In the genomic region with DNA sequence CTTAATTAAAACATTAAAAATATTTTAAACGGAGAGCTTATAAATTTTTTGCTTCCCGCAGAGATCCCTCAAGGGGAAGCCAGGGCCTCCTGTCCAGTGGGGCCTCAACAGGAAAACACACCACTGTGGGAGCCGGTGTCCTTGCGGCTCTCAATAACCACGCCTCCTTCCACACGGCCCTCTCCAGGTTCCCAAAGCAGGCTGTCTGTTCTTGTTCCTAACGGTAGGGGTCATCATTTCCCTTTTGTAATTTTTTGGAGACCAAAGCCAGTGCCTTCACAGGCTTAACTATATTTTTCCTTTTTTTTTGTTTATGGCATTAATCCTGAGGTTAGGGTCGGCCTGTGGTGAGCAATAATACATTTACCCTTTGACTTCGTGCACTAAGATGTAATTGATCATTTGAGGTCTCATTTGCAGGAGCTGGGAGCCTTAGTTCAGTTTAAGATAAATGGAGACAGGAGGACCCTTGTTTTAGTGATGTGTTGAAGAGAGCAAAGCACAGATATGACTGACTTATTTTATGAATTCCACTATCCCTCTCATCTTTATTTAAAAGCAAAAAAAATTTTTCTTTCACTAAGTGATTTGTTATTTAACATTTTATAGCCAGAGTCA, we compare ENCODE assay signal across 8 cellular contexts.
DNase-seq lines count a peak whose midpoint lies in the region; ATAC-seq and TF ChIP-seq lines count a peak whose summit lies in the region.

No MANE protein-coding gene starts in this region.

- H3K4me1 Mint-ChIP-seq in Calu3 (ENCODE audit: low read depth, unreplicated experiment) = no peaks in the 10 kb centered on the region
- peaks cover 6% of the 10 kb centered on the region for H3K4me1 Mint-ChIP-seq in activated T-helper 1 cell treated with anti-CD3 and anti-CD28 coated beads, Interleukin-12 subunit alpha, Interleukin-12 subunit beta, Interleukin-2, Interleukin-4 antibody, amounts not matched to agents 30 ng/mL and 10 ng/mL and 1 ng/mL, durations not matched to agents 14 hours and 24 hours and 36 hours (ENCODE audit: low read depth)

- no peaks in the 10 kb centered on the region for H3K9me3 ChIP-seq in prostate gland

- H3K27ac ChIP-seq in prostate gland = no peak overlapping the region

- CTCF ChIA-PET in Calu3 (lab: Charles Lee) = interaction anchor here (0.6 to 0.9 kb wide), 3 partner anchors 661 to 1270 kb away, joined by 3 to 4 read pairs (median 3); no protein-coding TSS in a partner anchor

- no peaks in the 10 kb centered on the region for H3K36me3 Mint-ChIP-seq in Calu3 (ENCODE audit: insufficient read depth, unreplicated experiment)
- H3K36me3 Mint-ChIP-seq in activated T-helper 1 cell treated with anti-CD3 and anti-CD28 coated beads, Interleukin-12 subunit alpha, Interleukin-12 subunit beta, Interleukin-2, Interleukin-4 antibody, amounts not matched to agents 30 ng/mL and 10 ng/mL and 1 ng/mL, durations not matched to agents 14 hours and 24 hours and 36 hours (ENCODE audit: low read depth) = no peaks in the 10 kb centered on the region

- under 1% methylated on average over 9 of the region's 9 CpGs for WGBS in prostate gland

- H3K27me3 ChIP-seq in prostate gland (replicated peaks; ENCODE audit: insufficient read depth) = no peaks in the 10 kb centered on the region

- no TSS peak for BruUV-seq in Calu3 (replicated peaks; lab: Mats Ljungman, UMichigan)

- peak; percentile 60 for ATAC-seq in GM19324 (IDR thresholded peaks at IDR 0.05; ENCODE audit: low FRiP score, unreplicated experiment)
- ATAC-seq in HG03469 (IDR thresholded peaks at IDR 0.05; ENCODE audit: unreplicated experiment) = peak; percentile 58
- ATAC-seq in HG03097 (IDR thresholded peaks at IDR 0.05; ENCODE audit: low FRiP score, unreplicated experiment) = no peak

- H3K4me1 ChIP-seq in prostate gland (replicated peaks) = no peaks in the 10 kb centered on the region

- no peaks in the 10 kb centered on the region for H3K36me3 ChIP-seq in prostate gland

- no peak for TF ChIP-seq POLR2A in prostate gland (IDR thresholded peaks at IDR 0.05)

- no peak overlapping the region for H3K27ac Mint-ChIP-seq in Calu3 (ENCODE audit: unreplicated experiment)
- H3K27ac Mint-ChIP-seq in activated T-helper 1 cell treated with anti-CD3 and anti-CD28 coated beads, Interleukin-12 subunit alpha, Interleukin-12 subunit beta, Interleukin-2, Interleukin-4 antibody, amounts not matched to agents 30 ng/mL and 10 ng/mL and 1 ng/mL, durations not matched to agents 14 hours and 24 hours and 36 hours = no peak overlapping the region

- intact Hi-C loops in Calu3 (cut with micrococcal nuclease; ENCODE audit: unreplicated experiment) (loop anchor here (1.0 to 10.0 kb wide), 4 partner anchors 147 to 664 kb away; no protein-coding TSS in a partner anchor), prostate gland (cut with DNase I) (loop anchor here (2.0 kb wide), 1 partner anchor 663 kb away; no protein-coding TSS in a partner anchor)
- intact Hi-C loops in activated T-helper 1 cell treated with anti-CD3 and anti-CD28 coated beads, Interleukin-12 subunit alpha, Interleukin-12 subunit beta, Interleukin-2, Interleukin-4 antibody, amounts not matched to agents 30 ng/mL and 10 ng/mL and 1 ng/mL, durations not matched to agents 14 hours and 24 hours and 36 hours (cut with micrococcal nuclease) = no loop called here

- H3K4me3 ChIP-seq in prostate gland = no peak overlapping the region

- H3K27me3 Mint-ChIP-seq in Calu3 (ENCODE audit: unreplicated experiment) = peaks cover 82% of the 10 kb centered on the region
- H3K27me3 Mint-ChIP-seq in activated T-helper 1 cell treated with anti-CD3 and anti-CD28 coated beads, Interleukin-12 subunit alpha, Interleukin-12 subunit beta, Interleukin-2, Interleukin-4 antibody, amounts not matched to agents 30 ng/mL and 10 ng/mL and 1 ng/mL, durations not matched to agents 14 hours and 24 hours and 36 hours (ENCODE audit: insufficient read depth) = peaks cover 12% of the 10 kb centered on the region

- no peak overlapping the region for H3K4me3 Mint-ChIP-seq in Calu3 (ENCODE audit: low read depth, unreplicated experiment)
- H3K4me3 Mint-ChIP-seq in activated T-helper 1 cell treated with anti-CD3 and anti-CD28 coated beads, Interleukin-12 subunit alpha, Interleukin-12 subunit beta, Interleukin-2, Interleukin-4 antibody, amounts not matched to agents 30 ng/mL and 10 ng/mL and 1 ng/mL, durations not matched to agents 14 hours and 24 hours and 36 hours = no peak overlapping the region

- peak; percentile 71 for DNase-seq in Calu3
- peak; percentile 98 for DNase-seq in NCI-H510A treated with DMSO at 0.1 percent for 48 hours (lab: John Stamatoyannopoulos, UW)
- peak; percentile 16 for DNase-seq in activated T-helper 1 cell treated with anti-CD3 and anti-CD28 coated beads, Interleukin-12 subunit alpha, Interleukin-12 subunit beta, Interleukin-2, Interleukin-4 antibody, amounts not matched to agents 30 ng/mL and 10 ng/mL and 1 ng/mL, durations not matched to agents 14 hours and 24 hours and 36 hours (ENCODE audit: low spot score)
- peak; percentile 60 for DNase-seq in glomerular visceral epithelial cell (ENCODE audit: extremely low spot score)
- DNase-seq in prostate gland (ENCODE audit: low spot score) = peak; percentile 9

- TF ChIP-seq CTCF in Calu3 (IDR thresholded peaks at IDR 0.05; ENCODE audit: unreplicated experiment) = peak; percentile 74
- peak in 3 of 4 experiments; percentile 52 to 55 (median 55) for TF ChIP-seq CTCF in prostate gland (IDR thresholded peaks at IDR 0.05)

- no peaks in the 10 kb centered on the region for H3K9me3 Mint-ChIP-seq in Calu3 (ENCODE audit: low read depth, unreplicated experiment)
- H3K9me3 Mint-ChIP-seq in activated T-helper 1 cell treated with anti-CD3 and anti-CD28 coated beads, Interleukin-12 subunit alpha, Interleukin-12 subunit beta, Interleukin-2, Interleukin-4 antibody, amounts not matched to agents 30 ng/mL and 10 ng/mL and 1 ng/mL, durations not matched to agents 14 hours and 24 hours and 36 hours = no peaks in the 10 kb centered on the region

Comparison
In these comparisons a context has a peak if more than half of its experiments do, and no peak if none do; other contexts are left out.
1. DNase-seq: peak in every context shown above with its lines; median percentile 98 in NCI-H510A treated with DMSO at 0.1 percent for 48 hours; 71 in Calu3; 60 in glomerular visceral epithelial cell; 16 in activated T-helper 1 cell treated with anti-CD3 and anti-CD28 coated beads, Interleukin-12 subunit alpha, Interleukin-12 subunit beta, Interleukin-2, Interleukin-4 antibody, amounts not matched to agents 30 ng/mL and 10 ng/mL and 1 ng/mL, durations not matched to agents 14 hours and 24 hours and 36 hours; 9 in prostate gland.